In genomic region chr1:149792502-149792901, GRCh38 we compare ENCODE assay signal across 8 cellular contexts. TPM values are rescaled to one million over a fixed set of nuclear protein-coding genes. Genes with fewer than 3 reads are reported as not detected.
DNase-seq lines count a peak whose midpoint lies in the region; ATAC-seq, FAIRE-seq and TF ChIP-seq lines count a peak whose summit lies in the region.
"Not testable (repeated sequence)": the region's sequence is repeated elsewhere in the genome, so short reads cannot be mapped to it uniquely, and the experiment has no call there.

No MANE protein-coding gene starts in this region.

- H3K4me2 ChIP-seq in fibroblast of lung (ENCODE audit: extremely low read depth, insufficient read depth, low read length): not testable (repeated sequence)

- DNase-seq in D721Med (ENCODE audit: insufficient read length, low spot score) (peak; percentile 6), SJCRH30 (peak; percentile 21 to 55), fibroblast of lung (ENCODE audit: low read depth in 2 of 2) (peak; percentile 27 to 28)
- DNase-seq in activated gamma-delta T cell treated with anti-CD3 and anti-CD28 coated beads, Interleukin-2, amount 50 U/mL, for 16 hours (ENCODE audit: low read depth): peak; percentile 27
- peak; percentile 20 to 44 for DNase-seq in stimulated activated CD8-positive, alpha-beta memory T cell treated with anti-CD3 and anti-CD28 coated beads, Interleukin-7, amount 100 ng/mL, for 4 hours (ENCODE audit: low read depth in 2 of 2)

- H3K4me3 ChIP-seq in HUES48 (ENCODE audit: low read depth, low read length): peak overlapping the region; percentile 64
- peak overlapping the region; percentile 57 for H3K4me3 ChIP-seq in SJCRH30
- H3K4me3 ChIP-seq in fibroblast of lung (replicated peaks in 1 of 4; ENCODE audit: control extremely low read depth in 1 of 4, insufficient read depth in 1 of 4, low read depth in 3 of 4, low read length in 4 of 4): peak overlapping the region; percentile 21 to 53 (median 34)
- H3K4me3 ChIP-seq in muscle layer of colon (ENCODE audit: low read depth in 1 of 2, low read length in 2 of 2): not testable (repeated sequence)

- H3K9ac ChIP-seq in HUES48 (ENCODE audit: low read depth, low read length); muscle layer of colon (ENCODE audit: low read length): not testable (repeated sequence)
- peak overlapping the region; percentile 8 for H3K9ac ChIP-seq in fibroblast of lung (ENCODE audit: insufficient read depth, low read length)

- H3K36me3 ChIP-seq in HUES48 (ENCODE audit: control insufficient read depth, insufficient read depth, low read length); SJCRH30; fibroblast of lung (ENCODE audit: control insufficient read depth, insufficient read depth, low read length); muscle layer of colon (ENCODE audit: insufficient read depth, low read length): not testable (repeated sequence)

- peak; percentile 31 for TF ChIP-seq CTCF in D721Med (IDR thresholded peaks at IDR 0.05; ENCODE audit: insufficient read depth, missing control alignments)
- peak in 1 of 2 donors; percentile 26 for TF ChIP-seq CTCF in fibroblast of lung (conservative IDR thresholded peaks at IDR 0.05 in 1 of 2, IDR thresholded peaks at IDR 0.05 in 1 of 2; ENCODE audit: low read depth in 1 of 2, low read length in 2 of 2)

- H3K27ac ChIP-seq in HUES48 (ENCODE audit: low read depth, low read length) (peak overlapping the region; percentile 28), muscle layer of colon (ENCODE audit: low read depth, low read length) (peak overlapping the region; percentile 34)
- not testable (repeated sequence) for H3K27ac ChIP-seq in SJCRH30; fibroblast of lung (ENCODE audit: insufficient read depth, low read length)

- not testable (repeated sequence) for H3K4me1 ChIP-seq in HUES48 (ENCODE audit: control insufficient read depth, insufficient read depth, low read length); SJCRH30; fibroblast of lung (ENCODE audit: control insufficient read depth, extremely low read depth, insufficient read depth, low read length); muscle layer of colon (ENCODE audit: insufficient read depth, low read length)

- H3K27me3 ChIP-seq in HUES48 (ENCODE audit: control insufficient read depth, insufficient read depth, low read length); SJCRH30; fibroblast of lung (ENCODE audit: control insufficient read depth, insufficient read depth, low read length); muscle layer of colon (ENCODE audit: control insufficient read depth in 1 of 2, insufficient read depth in 2 of 2, low read length in 2 of 2): not testable (repeated sequence)

- H3K9me3 ChIP-seq in HUES48 (ENCODE audit: control insufficient read depth, insufficient read depth, low read length); SJCRH30 (replicated peaks); fibroblast of lung (ENCODE audit: control insufficient read depth, insufficient read depth, low read depth, low read length); muscle layer of colon (ENCODE audit: low read length): not testable (repeated sequence)

- ATAC-seq in GM21576 (IDR thresholded peaks at IDR 0.05; ENCODE audit: unreplicated experiment): peak; percentile 73

- not testable (repeated sequence) for H4K20me1 ChIP-seq in fibroblast of lung (ENCODE audit: control insufficient read depth, extremely low read depth, insufficient read depth, low read length)

- H2AFZ ChIP-seq in fibroblast of lung (ENCODE audit: low read length): not testable (repeated sequence)

- FAIRE-seq in D721Med (lab: Jason Lieb, UNC): not testable (repeated sequence)

- H3K79me2 ChIP-seq in fibroblast of lung (ENCODE audit: control insufficient read depth, insufficient read depth, low read length): not testable (repeated sequence)

RNA-seq across cellular contexts. Expression of gene FCGR1A, which starts 10.0 kb away (rescaled TPM):
- not detected in 2 replicates for total RNA-seq in SJCRH30 (2014; rRNA removed; shearing (Covaris generic))
- not detected in 2 replicates for total RNA-seq in fibroblast of lung
- not detected in 2 replicates for polyA plus RNA-seq in fibroblast of lung
- not detected in 2 replicates for polyA plus RNA-seq in fibroblast of lung (2012)
- polyA minus RNA-seq in fibroblast of lung (ENCODE audit: low replicate concordance): not detected in 2 replicates
